Comparison of ENCODE assay signal across 12 cellular contexts in genomic region chr1:244349581-244350001, GRCh38.
DNase-seq lines count a peak whose midpoint lies in the region; ATAC-seq and TF ChIP-seq lines count a peak whose summit lies in the region.
"Had no signal": no experiment of that assay in that cellular context is flagged by ENCODE, and none has a peak within 500 bp of the region (broad histone marks: within the 10 kb centered on the region; RNA-seq: fewer than 3 reads in every experiment).

No MANE protein-coding gene starts in this region.

- H3K36me3 Mint-ChIP-seq in osteocyte (ENCODE audit: unreplicated experiment): no peaks in the 10 kb centered on the region

- no peaks in the 10 kb centered on the region for H3K36me3 ChIP-seq in colonic mucosa
- H3K36me3 ChIP-seq: breast epithelium, SJCRH30 had no signal

- peak overlapping the region; percentile 86 for H3K27ac Mint-ChIP-seq in osteocyte (ENCODE audit: unreplicated experiment)
- H3K27ac Mint-ChIP-seq: activated CD8-positive, alpha-beta T cell treated with anti-CD3 and anti-CD28 coated beads, Interleukin-2, amount 10 ng/mL, durations not matched to agents 7 days and 5 days had no signal

- peak overlapping the region in 1 of 2 donors; percentile 49 for H3K9ac ChIP-seq in colonic mucosa (ENCODE audit: low read depth in 2 of 2, low read length in 2 of 2)

- H3K27me3 Mint-ChIP-seq in osteocyte (ENCODE audit: unreplicated experiment): no peaks in the 10 kb centered on the region

- peaks cover 10% of the 10 kb centered on the region for H3K4me1 ChIP-seq in colonic mucosa
- H3K4me1 ChIP-seq: breast epithelium, SJCRH30 had no signal

- H3K4me1 Mint-ChIP-seq in osteocyte (ENCODE audit: unreplicated experiment): peaks cover 63% of the 10 kb centered on the region

- peak; percentile 8 for ATAC-seq in GM19035 (IDR thresholded peaks at IDR 0.05; ENCODE audit: unreplicated experiment)
- ATAC-seq: activated CD8-positive, alpha-beta T cell treated with anti-CD3 and anti-CD28 coated beads, Interleukin-2, amount 10 ng/mL, durations not matched to agents 7 days and 5 days had no signal

- no peaks in the 10 kb centered on the region for H3K9me3 ChIP-seq in colonic mucosa
- H3K9me3 ChIP-seq: breast epithelium, SJCRH30 had no signal

- H3K4me3 Mint-ChIP-seq in osteocyte (ENCODE audit: unreplicated experiment): peak overlapping the region; percentile 24
- H3K4me3 Mint-ChIP-seq: activated CD8-positive, alpha-beta T cell treated with anti-CD3 and anti-CD28 coated beads, Interleukin-2, amount 10 ng/mL, durations not matched to agents 7 days and 5 days had no signal

- DNase-seq in HS-27A (ENCODE audit: low read depth) (peak; percentile 8), colonic mucosa (no peak), osteocyte (ENCODE audit: extremely low spot score, unreplicated experiment) (peak; percentile 27), RKO (ENCODE audit: low spot score) (no peak), superior temporal gyrus (ENCODE audit: extremely low spot score) (no peak), Ammon's horn (ENCODE audit: low spot score) (no peak)
- DNase-seq: activated CD8-positive, alpha-beta T cell treated with anti-CD3 and anti-CD28 coated beads, Interleukin-2, amount 10 ng/mL, durations not matched to agents 7 days and 5 days; midbrain; NCI-H2029 treated with DMSO at 0.1 percent for 48 hours; SJCRH30 had no signal

- TF ChIP-seq CTCF in colonic mucosa (IDR thresholded peaks at IDR 0.05) (no peak), osteocyte (IDR thresholded peaks at IDR 0.05) (no peak)

- intact Hi-C loops in colonic mucosa (cut with DNase I): no loop called here

- peak overlapping the region; percentile 78 for H3K27ac ChIP-seq in colonic mucosa
- H3K27ac ChIP-seq: breast epithelium, SJCRH30 had no signal

- no peaks in the 10 kb centered on the region for H3K27me3 ChIP-seq in colonic mucosa
- H3K27me3 ChIP-seq: breast epithelium, SJCRH30 had no signal

- H3K9me3 Mint-ChIP-seq in osteocyte (ENCODE audit: unreplicated experiment): no peaks in the 10 kb centered on the region

- no peak overlapping the region for H3K4me3 ChIP-seq in colonic mucosa
- H3K4me3 ChIP-seq: breast epithelium, SJCRH30 had no signal

Comparison
In these comparisons a context has a peak if more than half of its experiments do, and no peak if none do; other contexts are left out.
1. DNase-seq: peak in HS-27A (single experiment) and osteocyte (single experiment); none in colonic mucosa (single experiment), RKO (single experiment), superior temporal gyrus (single experiment) and Ammon's horn (single experiment).